Comparison of ENCODE assay signal across 13 cellular contexts in the genomic region with DNA sequence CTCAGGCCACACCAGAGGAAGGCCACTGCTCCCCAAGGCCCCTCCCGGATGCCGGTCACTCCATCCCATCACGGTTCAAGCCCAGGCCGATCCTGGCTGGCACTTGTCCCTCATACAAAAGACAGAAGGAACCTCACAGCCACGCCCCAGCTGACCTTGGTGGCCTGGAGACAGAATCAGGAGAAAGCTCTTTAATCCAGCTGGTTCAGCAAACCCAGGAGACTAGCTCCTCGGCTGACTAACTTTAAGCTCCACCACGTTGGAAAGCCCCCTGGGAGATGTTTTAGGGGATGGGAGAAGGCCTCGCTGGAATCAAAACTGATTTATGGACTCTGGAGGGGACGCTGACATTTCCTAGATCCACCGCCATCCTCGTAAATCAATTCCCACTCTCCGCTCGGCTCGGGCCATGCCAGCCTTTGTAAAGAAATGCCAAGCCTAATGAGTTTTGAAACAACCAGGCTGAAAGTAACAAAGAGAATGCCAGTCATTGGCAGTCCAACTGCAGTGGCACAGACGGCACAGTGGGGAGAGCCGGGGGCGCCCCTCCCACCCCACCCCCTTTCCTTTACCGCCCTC.
"Had no signal": no experiment of that assay in that cellular context is flagged by ENCODE, and none has a peak within 500 bp of the region (broad histone marks: within the 10 kb centered on the region; RNA-seq: fewer than 3 reads in every experiment).

No MANE protein-coding gene starts in this region.

- H3K4me1 ChIP-seq: ascending aorta, stomach, testis had no signal

- H3K27me3 Mint-ChIP-seq: activated naive CD8-positive, alpha-beta T cell treated with anti-CD3 and anti-CD28 coated beads, Interleukin-2, amount 50 U/mL, for 24 hours had no signal

- ATAC-seq: activated CD4-positive, CD25-positive, alpha-beta regulatory T cell treated with anti-CD3 and anti-CD28 coated beads, Interleukin-2, amount 50 U/mL, for 24 hours; activated naive CD8-positive, alpha-beta T cell treated with anti-CD3 and anti-CD28 coated beads, Interleukin-2, amount 50 U/mL, for 24 hours; gastroesophageal sphincter had no signal

- H3K9me3 Mint-ChIP-seq: activated naive CD8-positive, alpha-beta T cell treated with anti-CD3 and anti-CD28 coated beads, Interleukin-2, amount 50 U/mL, for 24 hours; nephron had no signal

- H3K4me3 Mint-ChIP-seq: activated naive CD8-positive, alpha-beta T cell treated with anti-CD3 and anti-CD28 coated beads, Interleukin-2, amount 50 U/mL, for 24 hours; nephron had no signal

- H3K27ac Mint-ChIP-seq: activated naive CD8-positive, alpha-beta T cell treated with anti-CD3 and anti-CD28 coated beads, Interleukin-2, amount 50 U/mL, for 24 hours had no signal

- H3K36me3 ChIP-seq: ascending aorta, gastroesophageal sphincter, stomach had no signal

- DNase-seq: activated CD4-positive, alpha-beta T cell treated with anti-CD3 and anti-CD28 coated beads, Interleukin-2, amount 50 U/mL, for 1 hour; activated naive CD4-positive, alpha-beta T cell; activated naive CD8-positive, alpha-beta T cell treated with anti-CD3 and anti-CD28 coated beads, Interleukin-2, amount 50 U/mL, for 24 hours; activated T-cell treated with anti-CD3 and anti-CD28 coated beads for 4 hours; erythroblast; left cardiac atrium; stimulated activated CD4-positive, alpha-beta T cell treated with anti-CD3 and anti-CD28 coated beads, Interleukin-1b, Interleukin-23, amount 100 ng/mL, for 48 hours; stomach; testis had no signal

- H3K27ac ChIP-seq: ascending aorta, gastroesophageal sphincter, stomach, testis had no signal

- H3K9me3 ChIP-seq: ascending aorta, gastroesophageal sphincter, stomach, testis had no signal

- H3K4me1 Mint-ChIP-seq: activated naive CD8-positive, alpha-beta T cell treated with anti-CD3 and anti-CD28 coated beads, Interleukin-2, amount 50 U/mL, for 24 hours had no signal

- H3K4me3 ChIP-seq: ascending aorta, gastroesophageal sphincter, stomach, testis had no signal
